22 cellular contexts compared by ENCODE assay signal in the genomic region with DNA sequence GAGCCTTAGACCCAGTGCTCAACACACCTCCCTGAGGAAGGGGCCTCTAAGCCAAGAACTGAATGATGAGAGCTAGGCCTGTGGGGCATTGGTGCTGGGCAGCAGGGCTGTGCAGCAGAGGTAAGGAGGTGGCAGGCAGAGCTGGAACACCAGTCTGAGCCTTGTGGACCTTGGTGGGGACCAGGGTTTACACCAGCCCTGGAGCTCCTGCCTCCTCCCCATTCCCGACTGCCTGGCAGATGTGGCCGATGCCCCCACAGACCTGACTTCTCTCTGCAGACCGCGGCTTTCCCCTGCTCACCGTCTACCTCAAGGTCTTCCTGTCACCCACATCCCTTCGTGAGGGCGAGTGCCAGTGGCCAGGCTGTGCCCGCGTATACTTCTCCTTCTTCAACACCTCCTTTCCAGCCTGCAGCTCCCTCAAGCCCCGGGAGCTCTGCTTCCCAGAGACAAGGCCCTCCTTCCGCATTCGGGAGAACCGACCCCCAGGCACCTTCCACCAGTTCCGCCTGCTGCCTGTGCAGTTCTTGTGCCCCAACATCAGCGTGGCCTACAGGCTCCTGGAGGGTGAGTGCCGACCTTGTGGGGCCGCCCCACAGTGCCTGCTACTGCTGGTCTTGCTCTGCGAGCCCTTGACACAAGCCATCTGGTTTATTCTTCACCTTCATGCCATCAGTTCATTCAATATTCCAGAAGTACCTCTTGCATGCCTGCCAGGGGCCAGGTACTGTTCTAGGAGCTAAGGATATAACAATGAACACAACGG. TPM values are rescaled to one million over a fixed set of nuclear protein-coding genes. Genes with fewer than 3 reads are reported as not detected.
DNase-seq lines count a peak whose midpoint lies in the region; ATAC-seq and TF ChIP-seq lines count a peak whose summit lies in the region.
"Had no signal": no experiment of that assay in that cellular context is flagged by ENCODE, and none has a peak within 500 bp of the region (broad histone marks: within the 10 kb centered on the region; RNA-seq: fewer than 3 reads in every experiment).

No MANE protein-coding gene starts in this region.

- H3K4me1 Mint-ChIP-seq in CD4-positive, alpha-beta T cell (ENCODE audit: low read depth), result peaks cover 4% of the 10 kb centered on the region
- H3K4me1 Mint-ChIP-seq in activated T-helper 2 cell treated with anti-CD3 and anti-CD28 coated beads, Interferon-gamma antibody, Interleukin-2, Interleukin-4, amounts not matched to agents 10 μg/mL and 5 μg/mL and 100 μg/mL, durations not matched to agents 14 hours and 24 hours and 36 hours (ENCODE audit: low read depth), result peaks cover 2% of the 10 kb centered on the region
- H3K4me1 Mint-ChIP-seq in nephron, result no peaks in the 10 kb centered on the region

- no peaks in the 10 kb centered on the region; the same call in 1 of the 2 replicates for H3F3A ChIP-seq in PC-9 (ENCODE audit: insufficient read depth, low read depth)

- no peak overlapping the region for H3K27ac ChIP-seq in BLaER1
- no peak overlapping the region for H3K27ac ChIP-seq in CD4-positive, alpha-beta T cell (ENCODE audit: low read depth, low read length)
- no peak overlapping the region for H3K27ac ChIP-seq in PC-9
- H3K27ac ChIP-seq: A549 had no signal

- H3K4me3 ChIP-seq in BLaER1 (no peak overlapping the region), PC-9 (no peak overlapping the region)
- H3K4me3 ChIP-seq: A549, MG63 had no signal

- H3K27me3 ChIP-seq in BLaER1, result peaks cover 23% of the 10 kb centered on the region
- H3K27me3 ChIP-seq in CD4-positive, alpha-beta T cell (ENCODE audit: control insufficient read depth, insufficient read depth, low read length), result peaks cover 18% of the 10 kb centered on the region
- H3K27me3 ChIP-seq in PC-9 (ENCODE audit: insufficient read depth, low read depth), result peaks cover 27% of the 10 kb centered on the region; the same call in 1 of the 2 replicates
- H3K27me3 ChIP-seq: MG63 had no signal

- H3K36me3 ChIP-seq in BLaER1, result no peaks in the 10 kb centered on the region
- H3K36me3 ChIP-seq in PC-9 (ENCODE audit: low read depth), result no peaks in the 10 kb centered on the region
- H3K36me3 ChIP-seq: MG63 had no signal

- no peak for ATAC-seq in CD4-positive, alpha-beta T cell (ENCODE audit: poor library complexity)
- no peak for ATAC-seq in left cardiac atrium
- no peak for ATAC-seq in GM18519 (IDR thresholded peaks at IDR 0.05; ENCODE audit: low FRiP score, unreplicated experiment)
- ATAC-seq: A549 had no signal

- H3K79me2 ChIP-seq in PC-9 (ENCODE audit: low read depth), result no peaks in the 10 kb centered on the region

- H3K4me1 ChIP-seq in BLaER1 (peaks cover 44% of the 10 kb centered on the region), PC-9 (replicated peaks; ENCODE audit: insufficient read depth) (0 out of 2 replicates have a peak, but pooled peaks cover 4% of the 10 kb centered on the region)
- H3K4me1 ChIP-seq: A549 had no signal

- peaks cover 32% of the 10 kb centered on the region for H3K27me3 Mint-ChIP-seq in CD4-positive, alpha-beta T cell
- peaks cover 22% of the 10 kb centered on the region for H3K27me3 Mint-ChIP-seq in activated T-helper 2 cell treated with anti-CD3 and anti-CD28 coated beads, Interferon-gamma antibody, Interleukin-2, Interleukin-4, amounts not matched to agents 10 μg/mL and 5 μg/mL and 100 μg/mL, durations not matched to agents 14 hours and 24 hours and 36 hours (ENCODE audit: low read depth)
- peaks cover 37% of the 10 kb centered on the region for H3K27me3 Mint-ChIP-seq in nephron (ENCODE audit: low read depth)

- H3K4me2 ChIP-seq in BLaER1 (0 out of 2 replicates have a peak overlapping the region, but pooled peaks have one; percentile 24), PC-9 (no peak overlapping the region)
- H3K4me2 ChIP-seq: A549, SK-N-SH had no signal

- H2AFZ ChIP-seq in PC-9, result no peak overlapping the region

- no peak overlapping the region for H3K9ac ChIP-seq in BLaER1
- H3K9ac ChIP-seq: SK-N-SH had no signal

- H4K20me1 ChIP-seq in BLaER1 (no peaks in the 10 kb centered on the region), PC-9 (ENCODE audit: insufficient read depth) (no peaks in the 10 kb centered on the region)

- intact Hi-C loops in CD4-positive, alpha-beta T cell (cut with DNase I, micrococcal nuclease), result loop anchor here in 1 of 2 experiments (10.0 kb wide), 1 partner anchor 547 kb away; no protein-coding TSS in a partner anchor
- intact Hi-C loops in activated T-helper 2 cell treated with anti-CD3 and anti-CD28 coated beads, Interferon-gamma antibody, Interleukin-2, Interleukin-4, amounts not matched to agents 10 μg/mL and 5 μg/mL and 100 μg/mL, durations not matched to agents 14 hours and 24 hours and 36 hours (cut with micrococcal nuclease), result no loop called here
- intact Hi-C loops in left cardiac atrium (cut with DNase I) (loop anchor here in 1 of 2 donors (5.0 to 10.0 kb wide), 2 partner anchors 230 to 347 kb away; no protein-coding TSS in a partner anchor), PC-9 (cut with micrococcal nuclease; ENCODE audit: unreplicated experiment) (loop anchor here (10.0 kb wide), 1 partner anchor 103 kb away; no protein-coding TSS in a partner anchor)

- no peak for DNase-seq in CD4-positive, alpha-beta T cell
- no peak for DNase-seq in activated T-helper 2 cell treated with anti-CD3 and anti-CD28 coated beads, Interferon-gamma antibody, Interleukin-2, Interleukin-4, amounts not matched to agents 10 μg/mL and 5 μg/mL and 100 μg/mL, durations not matched to agents 14 hours and 24 hours and 36 hours (ENCODE audit: low spot score)
- DNase-seq in activated T-cell treated with anti-CD3 and anti-CD28 coated beads, Interleukin-2, amount 50 U/mL, for 48 hours, result no peak
- DNase-seq in left cardiac atrium (no peak), PC-9 (no peak)
- DNase-seq: AML-193, C1 segment of cervical spinal cord, DMS53, GOT3, HCEC 1CT, IMR-90, KG1, MG63, NCI-H2029, NCI-H446, NCI-H524 treated with DMSO at 0.1 percent for 48 hours, NCI-H774, SK-N-SH had no signal

- no TSS peak for BruUV-seq in PC-9 (replicated peaks; lab: Mats Ljungman, UMichigan)

- POLR2A ChIA-PET in CD4-positive, alpha-beta T cell (lab: Charles Lee), result no interaction called here
- POLR2A ChIA-PET in PC-9 (lab: Charles Lee; ENCODE audit: unreplicated experiment), result no interaction called here

- H3K9me2 ChIP-seq in PC-9 (ENCODE audit: insufficient read depth), result no peaks in the 10 kb centered on the region
- H3K9me2 ChIP-seq: SK-N-SH had no signal

- no peaks in the 10 kb centered on the region for H3K9me3 Mint-ChIP-seq in CD4-positive, alpha-beta T cell
- H3K9me3 Mint-ChIP-seq in activated T-helper 2 cell treated with anti-CD3 and anti-CD28 coated beads, Interferon-gamma antibody, Interleukin-2, Interleukin-4, amounts not matched to agents 10 μg/mL and 5 μg/mL and 100 μg/mL, durations not matched to agents 14 hours and 24 hours and 36 hours, result no peaks in the 10 kb centered on the region
- H3K9me3 Mint-ChIP-seq in nephron, result no peaks in the 10 kb centered on the region

- H3K4me3 Mint-ChIP-seq in CD4-positive, alpha-beta T cell, result peak overlapping the region; percentile 67
- H3K4me3 Mint-ChIP-seq in activated T-helper 2 cell treated with anti-CD3 and anti-CD28 coated beads, Interferon-gamma antibody, Interleukin-2, Interleukin-4, amounts not matched to agents 10 μg/mL and 5 μg/mL and 100 μg/mL, durations not matched to agents 14 hours and 24 hours and 36 hours (ENCODE audit: low read depth), result peak overlapping the region; percentile 17
- peak overlapping the region; percentile 10 to 53 (median 20) for H3K4me3 Mint-ChIP-seq in nephron

- TF ChIP-seq CTCF in CD4-positive, alpha-beta T cell (IDR thresholded peaks at IDR 0.05), result no peak
- TF ChIP-seq CTCF in nephron (IDR thresholded peaks at IDR 0.05; ENCODE audit: unreplicated experiment in 3 of 3) (no peak), PC-9 (conservative IDR thresholded peaks at IDR 0.05) (no peak)

- no peak overlapping the region for H3K27ac Mint-ChIP-seq in CD4-positive, alpha-beta T cell
- no peak overlapping the region for H3K27ac Mint-ChIP-seq in activated T-helper 2 cell treated with anti-CD3 and anti-CD28 coated beads, Interferon-gamma antibody, Interleukin-2, Interleukin-4, amounts not matched to agents 10 μg/mL and 5 μg/mL and 100 μg/mL, durations not matched to agents 14 hours and 24 hours and 36 hours
- H3K27ac Mint-ChIP-seq in nephron, result no peak overlapping the region

- H3K9me3 ChIP-seq in BLaER1 (no peaks in the 10 kb centered on the region), PC-9 (ENCODE audit: insufficient read depth, low read depth) (no peaks in the 10 kb centered on the region)
- H3K9me3 ChIP-seq in CD4-positive, alpha-beta T cell (ENCODE audit: control insufficient read depth, low read length), result no peaks in the 10 kb centered on the region
- H3K9me3 ChIP-seq: A549, MG63, SK-N-SH had no signal

- no peaks in the 10 kb centered on the region for H3K36me3 Mint-ChIP-seq in CD4-positive, alpha-beta T cell (ENCODE audit: low read depth)
- H3K36me3 Mint-ChIP-seq in activated T-helper 2 cell treated with anti-CD3 and anti-CD28 coated beads, Interferon-gamma antibody, Interleukin-2, Interleukin-4, amounts not matched to agents 10 μg/mL and 5 μg/mL and 100 μg/mL, durations not matched to agents 14 hours and 24 hours and 36 hours (ENCODE audit: low read depth), result no peaks in the 10 kb centered on the region
- H3K36me3 Mint-ChIP-seq in nephron (ENCODE audit: low read depth), result no peaks in the 10 kb centered on the region

- CTCF ChIA-PET in CD4-positive, alpha-beta T cell (lab: Charles Lee), result no interaction called here
- CTCF ChIA-PET in PC-9 (lab: Charles Lee), result no interaction called here

RNA-seq across cellular contexts. Expression of gene RET, which starts 25.4 kb away (rescaled TPM):
- not detected for total RNA-seq in CD4-positive, alpha-beta T cell
- 0.21 and 0.59 TPM in 2 replicates for total RNA-seq in activated T-helper 2 cell treated with anti-CD3 and anti-CD28 coated beads, Interferon-gamma antibody, Interleukin-2, Interleukin-4, amounts not matched to agents 10 μg/mL and 5 μg/mL and 100 μg/mL, durations not matched to agents 14 hours and 24 hours and 36 hours
- total RNA-seq in left cardiac atrium (1 to 10 TPM in 1 of 2 donors, under 1 TPM in 1; 0.84 to 6.1 TPM), PC-9 (2021) (not detected in 2 replicates)

RNA-seq across cellular contexts. Expression of gene CSGALNACT2, which starts 36.0 kb away (rescaled TPM):
- total RNA-seq in CD4-positive, alpha-beta T cell, result 10 to 100 TPM; 59.4 to 60.9 TPM
- 25.2 and 25.6 TPM in 2 replicates for total RNA-seq in activated T-helper 2 cell treated with anti-CD3 and anti-CD28 coated beads, Interferon-gamma antibody, Interleukin-2, Interleukin-4, amounts not matched to agents 10 μg/mL and 5 μg/mL and 100 μg/mL, durations not matched to agents 14 hours and 24 hours and 36 hours
- total RNA-seq in left cardiac atrium, result 10 to 100 TPM; 12.0 to 17.0 TPM
- 7.2 and 8.5 TPM in 2 replicates for total RNA-seq in PC-9 (2021)

Comparison
In these comparisons a context has a peak if more than half of its experiments do, and no peak if none do; other contexts are left out.
1. H3K4me3 Mint-ChIP-seq: peak in every context shown above with its lines; median percentile 67 in CD4-positive, alpha-beta T cell; 20 in nephron; 17 in activated T-helper 2 cell treated with anti-CD3 and anti-CD28 coated beads, Interferon-gamma antibody, Interleukin-2, Interleukin-4, amounts not matched to agents 10 μg/mL and 5 μg/mL and 100 μg/mL, durations not matched to agents 14 hours and 24 hours and 36 hours.